In genomic region chr1:203690730-203691129, GRCh38 we compare ENCODE assay signal across 11 cellular contexts.
DNase-seq lines count a peak whose midpoint lies in the region; ATAC-seq and TF ChIP-seq lines count a peak whose summit lies in the region.
"Had no signal": no experiment of that assay in that cellular context is flagged by ENCODE, and none has a peak within 500 bp of the region (broad histone marks: within the 10 kb centered on the region; RNA-seq: fewer than 3 reads in every experiment).

No MANE protein-coding gene starts in this region.

- H3K4me3 Mint-ChIP-seq in endothelial cell (ENCODE audit: unreplicated experiment), result no peak overlapping the region

- H3K9me3 Mint-ChIP-seq in endothelial cell (ENCODE audit: unreplicated experiment), result no peaks in the 10 kb centered on the region

- H3K4me3 ChIP-seq in heart right ventricle (no peak overlapping the region), muscle layer of colon (ENCODE audit: low read depth in 1 of 2, low read length in 2 of 2) (peak overlapping the region in 1 of 2 donors; percentile 10), upper lobe of right lung (no peak overlapping the region)
- H3K4me3 ChIP-seq: A549 had no signal

- H3K9me3 ChIP-seq in heart right ventricle, result no peaks in the 10 kb centered on the region
- no peaks in the 10 kb centered on the region for H3K9me3 ChIP-seq in muscle layer of colon (ENCODE audit: low read length)
- no peaks in the 10 kb centered on the region for H3K9me3 ChIP-seq in upper lobe of right lung
- H3K9me3 ChIP-seq: A549 had no signal

- intact Hi-C loops in heart right ventricle (cut with DNase I) (loop anchor here in 1 of 10 donors (10.0 kb wide), 1 partner anchor 416 kb away; no protein-coding TSS in a partner anchor), cardiac septum (cut with DNase I) (no loop called here), upper lobe of right lung (cut with DNase I) (loop anchor here (5.0 kb wide), 1 partner anchor 63 kb away; the partner anchor contains the start of gene ATP2B4)

- H3K36me3 Mint-ChIP-seq in endothelial cell (ENCODE audit: low read depth, unreplicated experiment), result peaks cover 30% of the 10 kb centered on the region

- DNase-seq in heart right ventricle, result no peak
- DNase-seq in cardiac septum (ENCODE audit: low spot score), result no peak
- DNase-seq in endothelial cell (ENCODE audit: low spot score), result no peak
- no peak for DNase-seq in upper lobe of right lung
- DNase-seq in AG20443 (ENCODE audit: low spot score), result no peak
- DNase-seq in HK-2 (ENCODE audit: unreplicated experiment), result no peak
- DNase-seq: activated CD4-positive, CD25-positive, alpha-beta regulatory T cell treated with anti-CD3 and anti-CD28 coated beads, Interleukin-2, amount 50 U/mL, for 72 hours; substantia nigra had no signal

- no peaks in the 10 kb centered on the region for H3K27me3 ChIP-seq in heart right ventricle
- H3K27me3 ChIP-seq in muscle layer of colon (ENCODE audit: control insufficient read depth in 1 of 2, insufficient read depth in 2 of 2, low read length in 2 of 2), result no peaks in the 10 kb centered on the region
- H3K27me3 ChIP-seq in upper lobe of right lung, result no peaks in the 10 kb centered on the region

- H3K27ac Mint-ChIP-seq in endothelial cell (ENCODE audit: unreplicated experiment), result peak overlapping the region; percentile 91

- no peak for TF ChIP-seq CTCF in heart right ventricle (IDR thresholded peaks at IDR 0.05)
- TF ChIP-seq CTCF in endothelial cell (IDR thresholded peaks at IDR 0.05; ENCODE audit: unreplicated experiment), result no peak
- no peak for TF ChIP-seq CTCF in upper lobe of right lung (IDR thresholded peaks at IDR 0.05)

- ATAC-seq in heart right ventricle (no peak), upper lobe of right lung (no peak), GM21390 (IDR thresholded peaks at IDR 0.05; ENCODE audit: unreplicated experiment) (no peak)
- ATAC-seq: A549 had no signal

- peaks cover 13% of the 10 kb centered on the region for H3K27me3 Mint-ChIP-seq in endothelial cell (ENCODE audit: unreplicated experiment)

- peaks cover 0 to 51% (median 3%) of the 10 kb centered on the region in 9 donors for H3K36me3 ChIP-seq in heart right ventricle
- peaks cover 26% of the 10 kb centered on the region for H3K36me3 ChIP-seq in muscle layer of colon (ENCODE audit: insufficient read depth, low read length)
- peaks cover 11% of the 10 kb centered on the region for H3K36me3 ChIP-seq in upper lobe of right lung

- 18 to 27% methylated on average over 2 of the region's 2 CpGs for WGBS in heart right ventricle, 2 donors

- peaks cover 78% of the 10 kb centered on the region for H3K4me1 Mint-ChIP-seq in endothelial cell (ENCODE audit: unreplicated experiment)

- peak overlapping the region in 7 of 10 donors; percentile 43 to 85 (median 81) for H3K27ac ChIP-seq in heart right ventricle
- H3K27ac ChIP-seq in muscle layer of colon (ENCODE audit: low read depth, low read length), result peak overlapping the region; percentile 35
- H3K27ac ChIP-seq in upper lobe of right lung, result peak overlapping the region; percentile 6
- H3K27ac ChIP-seq: A549 had no signal

- H3K9ac ChIP-seq in muscle layer of colon (ENCODE audit: low read length), result peak overlapping the region; percentile 11

- peaks cover 33 to 94% (median 58%) of the 10 kb centered on the region in 9 donors for H3K4me1 ChIP-seq in heart right ventricle
- peaks cover 94% of the 10 kb centered on the region for H3K4me1 ChIP-seq in muscle layer of colon (ENCODE audit: insufficient read depth, low read length)
- peaks cover 31% of the 10 kb centered on the region for H3K4me1 ChIP-seq in upper lobe of right lung

Comparison
In these comparisons a context has a peak if more than half of its experiments do, and no peak if none do; other contexts are left out.
1. H3K27ac ChIP-seq: peak in every context shown above with its lines; median percentile 81 in heart right ventricle; 35 in muscle layer of colon; 6 in upper lobe of right lung.